5 cellular contexts compared by ENCODE assay signal in the genomic region with DNA sequence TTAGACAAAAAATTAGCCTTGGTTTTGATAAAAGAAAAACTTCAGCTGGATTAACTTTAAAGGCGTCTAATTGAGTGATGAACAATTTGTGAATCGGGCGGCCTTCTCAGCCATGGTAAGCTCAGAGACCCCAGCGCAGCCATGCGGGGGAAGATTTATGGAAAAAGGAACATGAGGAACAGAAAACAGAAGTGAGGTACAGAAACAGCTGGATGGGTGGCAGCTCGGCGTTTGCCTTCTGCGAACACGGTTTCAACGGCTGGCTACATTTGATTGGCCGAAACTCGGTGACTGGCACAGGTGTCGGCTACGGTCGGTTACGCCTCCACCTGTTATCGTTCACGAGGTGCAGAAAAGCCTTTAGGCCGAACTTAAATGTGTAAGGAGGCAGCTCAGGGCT.
"Had no signal": no experiment of that assay in that cellular context is flagged by ENCODE, and none has a peak within 500 bp of the region (broad histone marks: within the 10 kb centered on the region; RNA-seq: fewer than 3 reads in every experiment).

No MANE protein-coding gene starts in this region.

- H3K4me3 ChIP-seq: GM23338, K562 had no signal

- H3K4me2 ChIP-seq: GM23338 had no signal

- DNase-seq: H9, HCEC 1CT, IMR-90 had no signal
